9 cellular contexts compared by ENCODE assay signal in genomic region chr2:152171733-152172132, GRCh38. TPM values are rescaled to one million over a fixed set of nuclear protein-coding genes. Genes with fewer than 3 reads are reported as not detected.
DNase-seq lines count a peak whose midpoint lies in the region; ATAC-seq, FAIRE-seq and TF ChIP-seq lines count a peak whose summit lies in the region.
"Had no signal": no experiment of that assay in that cellular context is flagged by ENCODE, and none has a peak within 500 bp of the region (broad histone marks: within the 10 kb centered on the region; RNA-seq: fewer than 3 reads in every experiment).

No MANE protein-coding gene starts in this region.

- no peaks in the 10 kb centered on the region for H3K27me3 Mint-ChIP-seq in activated T-cell treated with anti-CD3 and anti-CD28 coated beads, Interleukin-2, amount 50 U/mL, for 72 hours (ENCODE audit: low read depth)

- no peaks in the 10 kb centered on the region for H3K9me3 Mint-ChIP-seq in activated T-cell treated with anti-CD3 and anti-CD28 coated beads, Interleukin-2, amount 50 U/mL, for 72 hours

- H3K9ac ChIP-seq in HUES48 (ENCODE audit: low read depth, low read length) (no peak overlapping the region), liver (ENCODE audit: low read depth in 1 of 2, low read length in 2 of 2) (no peak overlapping the region)

- ATAC-seq in activated T-cell treated with anti-CD3 and anti-CD28 coated beads, Interleukin-2, amount 50 U/mL, for 72 hours (replicated peaks in 1 of 2), result no peak
- no peak for ATAC-seq in HG03280 (IDR thresholded peaks at IDR 0.05; ENCODE audit: unreplicated experiment)

- 0 out of 2 replicates have a peak, but pooled peaks cover 9% of the 10 kb centered on the region for H3K4me1 ChIP-seq in HUES48 (ENCODE audit: control insufficient read depth, insufficient read depth, low read length)
- H3K4me1 ChIP-seq in liver (ENCODE audit: control insufficient read depth in 4 of 4, insufficient read depth in 4 of 4, low read length in 3 of 4), result peaks cover 9 to 37% (median 30%) of the 10 kb centered on the region in 4 donors
- H3K4me1 ChIP-seq in tibial artery, result peaks cover 0 to 67% (median 21%) of the 10 kb centered on the region in 4 donors

- 34% methylated on average over 3 of the region's 3 CpGs for WGBS in liver

- no peaks in the 10 kb centered on the region for H3K27me3 ChIP-seq in HUES48 (ENCODE audit: control insufficient read depth, insufficient read depth, low read length)
- no peaks in the 10 kb centered on the region for H3K27me3 ChIP-seq in bronchial epithelial cell (ENCODE audit: control insufficient read depth, insufficient read depth, low read length)
- H3K27me3 ChIP-seq in liver (ENCODE audit: control insufficient read depth in 4 of 4, insufficient read depth in 4 of 4, low read length in 3 of 4), result no peaks in the 10 kb centered on the region
- H3K27me3 ChIP-seq in tibial artery, result no peaks in the 10 kb centered on the region

- intact Hi-C loops in tibial artery (cut with DNase I; ENCODE audit: low total_unique reads), result loop anchor here (10.0 kb wide), 1 partner anchor 137 kb away; no protein-coding TSS in a partner anchor

- H3K9me3 ChIP-seq in HUES48 (ENCODE audit: control insufficient read depth, insufficient read depth, low read length) (no peaks in the 10 kb centered on the region), liver (ENCODE audit: control insufficient read depth in 4 of 4, low read length in 3 of 4) (no peaks in the 10 kb centered on the region), tibial artery (no peaks in the 10 kb centered on the region)

- H3K4me3 ChIP-seq in HUES48 (ENCODE audit: low read depth, low read length) (no peak overlapping the region), bronchial epithelial cell (ENCODE audit: low read depth, low read length) (peak overlapping the region; percentile 16), liver (ENCODE audit: low read depth in 1 of 3, low read length in 3 of 3) (no peak overlapping the region), tibial artery (no peak overlapping the region)

- H3K4me3 Mint-ChIP-seq in activated T-cell treated with anti-CD3 and anti-CD28 coated beads, Interleukin-2, amount 50 U/mL, for 72 hours, result peak overlapping the region in 1 of 2 donors; percentile 1

- H3K27ac Mint-ChIP-seq in activated T-cell treated with anti-CD3 and anti-CD28 coated beads, Interleukin-2, amount 50 U/mL, for 72 hours, result no peak overlapping the region

- FAIRE-seq in bronchial epithelial cell (lab: Jason Lieb, UNC), result no peak

- H3K36me3 ChIP-seq in HUES48 (ENCODE audit: control insufficient read depth, insufficient read depth, low read length) (no peaks in the 10 kb centered on the region), bronchial epithelial cell (ENCODE audit: control insufficient read depth, insufficient read depth, low read length) (no peaks in the 10 kb centered on the region), liver (ENCODE audit: control insufficient read depth in 4 of 4, insufficient read depth in 3 of 4, low read depth in 1 of 4, low read length in 3 of 4) (no peaks in the 10 kb centered on the region), tibial artery (no peaks in the 10 kb centered on the region)
- H3K36me3 ChIP-seq: WERI-Rb-1 had no signal

- no peak for TF ChIP-seq CTCF in bronchial epithelial cell (IDR thresholded peaks at IDR 0.05; ENCODE audit: insufficient read depth, low read length, severe bottlenecking)
- TF ChIP-seq CTCF in liver (IDR thresholded peaks at IDR 0.05; ENCODE audit: low read depth, low read length, missing input control), result no peak
- TF ChIP-seq CTCF in tibial artery (IDR thresholded peaks at IDR 0.05), result no peak

- no peak for TF ChIP-seq RAD21 in liver (IDR thresholded peaks at IDR 0.05)

- peak overlapping the region; percentile 26 for H3K27ac ChIP-seq in HUES48 (ENCODE audit: low read depth, low read length)
- H3K27ac ChIP-seq in liver (ENCODE audit: low read depth in 1 of 2, low read length in 2 of 2), result peak overlapping the region; percentile 2 to 4
- peak overlapping the region; percentile 47 to 53 for H3K27ac ChIP-seq in tibial artery
- H3K27ac ChIP-seq: WERI-Rb-1 had no signal

- DNase-seq in bronchial epithelial cell (ENCODE audit: low read depth) (peak; percentile 90), tibial artery (no peak), islet precursor cell (no peak)
- no peak for DNase-seq in activated T-cell treated with anti-CD3 and anti-CD28 coated beads, Interleukin-2, amount 50 U/mL, for 72 hours
- DNase-seq: activated naive CD4-positive, alpha-beta T cell treated with anti-CD3 and anti-CD28 coated beads, Interleukin-2, amount 50 U/mL, for 16 hours; WERI-Rb-1 had no signal

- peaks cover 0 to 5% of the 10 kb centered on the region in 2 donors for H3K36me3 Mint-ChIP-seq in activated T-cell treated with anti-CD3 and anti-CD28 coated beads, Interleukin-2, amount 50 U/mL, for 72 hours (ENCODE audit: insufficient read depth in 2 of 2)

- peaks cover 58% of the 10 kb centered on the region for H3K4me1 Mint-ChIP-seq in activated T-cell treated with anti-CD3 and anti-CD28 coated beads, Interleukin-2, amount 50 U/mL, for 72 hours (ENCODE audit: low read depth)

TF ChIP-seq in liver, 16 proteins besides CTCF, POLR2A, EP300 and RAD21:
- TF ChIP-seq GABPA (IDR thresholded peaks at IDR 0.05 in 1 of 2, conservative IDR thresholded peaks at IDR 0.05 in 1 of 2) (no peak), RXRA (IDR thresholded peaks at IDR 0.05) (no peak), NR2F2 (IDR thresholded peaks at IDR 0.05) (no peak), MAX (IDR thresholded peaks at IDR 0.05) (no peak), REST (IDR thresholded peaks at IDR 0.05) (no peak)
TF ChIP-seq in liver: peak in this region for 0.

RNA-seq across cellular contexts. Expression of gene STAM2, which starts 3.8 kb away (rescaled TPM):
- total RNA-seq in bronchial epithelial cell, result 32.1 and 33.4 TPM in 2 replicates
- 10 to 100 TPM; 10.3 to 18.0 TPM for total RNA-seq in liver
- polyA plus RNA-seq in liver, result 1 to 10 TPM; 4.0 TPM
- total RNA-seq in activated T-cell treated with anti-CD3 and anti-CD28 coated beads, Interleukin-2, amount 50 U/mL, for 72 hours, result 10 to 100 TPM; 16.7 to 17.1 TPM
